Comparison of ENCODE assay signal across 8 cellular contexts in the genomic region with DNA sequence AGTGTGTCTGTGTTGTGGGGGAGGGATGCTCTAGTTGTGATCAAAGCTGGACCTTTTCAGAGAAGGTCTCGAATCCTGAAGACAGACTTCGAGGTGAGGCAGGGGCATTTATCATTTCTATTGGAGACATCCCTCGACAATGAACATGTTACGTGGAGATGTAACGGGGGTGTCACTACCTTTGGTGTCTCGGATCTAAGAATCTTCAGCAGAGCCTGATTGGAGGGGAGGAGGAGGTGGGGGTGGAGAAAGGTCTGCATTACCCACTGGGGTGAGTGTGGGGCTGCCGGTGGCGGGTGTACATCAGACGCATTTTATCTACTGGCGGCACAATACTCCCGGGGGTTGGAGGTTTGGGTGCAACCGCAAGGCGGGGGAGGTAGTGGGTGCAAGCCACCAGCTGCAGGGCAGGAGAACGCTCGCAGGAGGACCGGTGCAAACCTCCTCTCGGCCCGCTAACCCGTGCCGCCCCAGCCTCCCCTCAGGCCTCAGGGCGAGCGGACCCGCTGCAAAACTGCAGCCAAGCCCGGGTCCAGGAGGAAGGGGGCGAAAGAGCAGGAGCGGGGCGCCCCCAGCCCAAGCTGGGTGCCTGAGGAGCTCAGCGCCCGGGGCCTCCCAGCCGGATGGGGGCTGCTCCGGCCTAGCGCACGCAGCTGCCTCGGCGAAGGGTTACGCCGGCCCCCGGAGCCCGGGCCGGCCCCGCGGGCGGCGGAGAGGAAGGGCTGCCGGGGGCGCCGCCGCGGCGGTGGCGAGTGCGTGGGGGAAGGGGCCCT. TPM values are rescaled to one million over a fixed set of nuclear protein-coding genes. Genes with fewer than 3 reads are reported as not detected.
DNase-seq lines count a peak whose midpoint lies in the region; ATAC-seq and TF ChIP-seq lines count a peak whose summit lies in the region.

No MANE protein-coding gene starts in this region.

- peak overlapping the region; percentile 89 for H3K27ac ChIP-seq in colonic mucosa
- peak overlapping the region; percentile 94 for H3K27ac ChIP-seq in lower lobe of right lung

- ATAC-seq in GM18498 (IDR thresholded peaks at IDR 0.05; ENCODE audit: unreplicated experiment), result peak; percentile 26
- peak; percentile 33 for ATAC-seq in HG02642 (IDR thresholded peaks at IDR 0.05; ENCODE audit: poor library complexity, unreplicated experiment)
- peak; percentile 48 to 49 for ATAC-seq in lower lobe of right lung

- H3K4me1 ChIP-seq in colonic mucosa (peaks cover 14% of the 10 kb centered on the region), lower lobe of right lung (peaks cover 46% of the 10 kb centered on the region)

- peak overlapping the region; percentile 90 to 93 for H3K9ac ChIP-seq in colonic mucosa (ENCODE audit: low read depth in 2 of 2, low read length in 2 of 2)

- no peaks in the 10 kb centered on the region for H3K27me3 ChIP-seq in colonic mucosa
- no peaks in the 10 kb centered on the region for H3K27me3 ChIP-seq in lower lobe of right lung (ENCODE audit: low read depth)

- TF ChIP-seq CTCF in colonic mucosa (IDR thresholded peaks at IDR 0.05) (no peak), lower lobe of right lung (IDR thresholded peaks at IDR 0.05) (no peak)

- intact Hi-C loops in colonic mucosa (cut with DNase I) (no loop called here), lower lobe of right lung (cut with DNase I) (no loop called here)

- H3K36me3 ChIP-seq in colonic mucosa (no peaks in the 10 kb centered on the region), lower lobe of right lung (no peaks in the 10 kb centered on the region)

- H3K4me3 ChIP-seq in colonic mucosa (peak overlapping the region; percentile 63), lower lobe of right lung (peak overlapping the region; percentile 92)

- H3K9me3 ChIP-seq in colonic mucosa, result no peaks in the 10 kb centered on the region
- no peaks in the 10 kb centered on the region for H3K9me3 ChIP-seq in lower lobe of right lung

- DNase-seq in NCI-H2081 treated with DMSO at 0.1 percent for 48 hours (lab: John Stamatoyannopoulos, UW) (peak; percentile 26), colonic mucosa (peak; percentile 66), lower lobe of right lung (peak; percentile 64), LoVo (ENCODE audit: low spot score) (no peak)
- DNase-seq in activated CD4-positive, alpha-beta T cell treated with anti-CD3 and anti-CD28 coated beads for 48 hours, result peak; percentile 68
- DNase-seq in stimulated activated CD4-positive, alpha-beta T cell treated with anti-CD3 and anti-CD28 coated beads, TNF-alpha, amount 100 ng/mL, for 1 hour (ENCODE audit: low read depth in 3 of 3, low spot score in 1 of 3), result peak; percentile 47 to 68 (median 67)

RNA-seq across cellular contexts. Expression of gene ZNF652, which starts 0.7 kb away (rescaled TPM):
- total RNA-seq in colonic mucosa (10 to 100 TPM; 38.1 to 62.5 TPM), lower lobe of right lung (49.0 TPM)

RNA-seq across cellular contexts. Expression of gene PHB1, which starts 53.4 kb away (rescaled TPM):
- 100 to 1,000 TPM; 229 to 487 TPM for total RNA-seq in colonic mucosa
- 113 TPM for total RNA-seq in lower lobe of right lung
